Comparison of ENCODE assay signal across 8 cellular contexts in genomic region chr5:65076251-65076869, GRCh38.
DNase-seq lines count a peak whose midpoint lies in the region; ATAC-seq and TF ChIP-seq lines count a peak whose summit lies in the region.

No MANE protein-coding gene starts in this region.

- BruUV-seq in PC-9 (replicated peaks; lab: Mats Ljungman, UMichigan): no TSS peak

- no peaks in the 10 kb centered on the region for H4K20me1 ChIP-seq in PC-9 (ENCODE audit: insufficient read depth)

- intact Hi-C loops in PC-9 (cut with micrococcal nuclease; ENCODE audit: unreplicated experiment): no loop called here

- H3F3A ChIP-seq in PC-9 (ENCODE audit: insufficient read depth, low read depth): no peaks in the 10 kb centered on the region

- ATAC-seq in GM18511 (IDR thresholded peaks at IDR 0.05; ENCODE audit: unreplicated experiment) (peak; percentile 89), HG03025 (IDR thresholded peaks at IDR 0.05; ENCODE audit: low FRiP score, unreplicated experiment) (peak; percentile 85)

- H3K4me1 ChIP-seq in ACC112 (ENCODE audit: control insufficient read depth, insufficient read depth, low read length, unreplicated experiment): peaks cover 13% of the 10 kb centered on the region
- no peaks in the 10 kb centered on the region for H3K4me1 ChIP-seq in PC-9 (replicated peaks; ENCODE audit: insufficient read depth)

- H2AFZ ChIP-seq in ACC112 (ENCODE audit: low read length, unreplicated experiment): peak overlapping the region; percentile 71
- H2AFZ ChIP-seq in PC-9: no peak overlapping the region

- no peaks in the 10 kb centered on the region for H3K79me2 ChIP-seq in ACC112 (ENCODE audit: control insufficient read depth, insufficient read depth, low read length, unreplicated experiment)
- H3K79me2 ChIP-seq in PC-9 (ENCODE audit: low read depth): no peaks in the 10 kb centered on the region

- H3K9me2 ChIP-seq in PC-9 (ENCODE audit: insufficient read depth): no peaks in the 10 kb centered on the region

- peak in 1 of 2 experiments; percentile 12 for DNase-seq in PC-9
- DNase-seq in activated gamma-delta T cell treated with anti-CD3 and anti-CD28 coated beads, Interleukin-2, amount 50 U/mL, for 16 hours (ENCODE audit: low read depth): peak; percentile 24
- DNase-seq in iPS DF 4.7 (ENCODE audit: extremely low read depth, low spot score): peak; percentile 56
- peak; percentile 27 to 61 for DNase-seq in stimulated activated CD8-positive, alpha-beta memory T cell treated with anti-CD3 and anti-CD28 coated beads, Interleukin-15, amount 100 ng/mL, for 4 hours (ENCODE audit: low read depth in 2 of 2)
- no peak for DNase-seq in epidermal melanocyte (ENCODE audit: insufficient read length, low spot score)

- no peak overlapping the region for H3K4me3 ChIP-seq in ACC112 (ENCODE audit: low read depth, low read length)
- H3K4me3 ChIP-seq in PC-9: no peak overlapping the region

- CTCF ChIA-PET in PC-9 (lab: Charles Lee): no interaction called here

- H3K27me3 ChIP-seq in ACC112 (ENCODE audit: insufficient read depth, low read length) (no peaks in the 10 kb centered on the region), PC-9 (ENCODE audit: insufficient read depth, low read depth) (no peaks in the 10 kb centered on the region)

- no peaks in the 10 kb centered on the region for H3K36me3 ChIP-seq in ACC112 (ENCODE audit: insufficient read depth, low read length)
- no peaks in the 10 kb centered on the region for H3K36me3 ChIP-seq in PC-9 (ENCODE audit: low read depth)

- POLR2A ChIA-PET in PC-9 (lab: Charles Lee; ENCODE audit: unreplicated experiment): no interaction called here

- peak; percentile 43; the same call in 1 of the 2 replicates for TF ChIP-seq CTCF in PC-9 (conservative IDR thresholded peaks at IDR 0.05)

- no peak overlapping the region for H3K4me2 ChIP-seq in PC-9

- no peaks in the 10 kb centered on the region for H3K9me3 ChIP-seq in PC-9 (ENCODE audit: insufficient read depth, low read depth)

- H3K27ac ChIP-seq in ACC112 (ENCODE audit: low read depth, low read length) (no peak overlapping the region), PC-9 (no peak overlapping the region)
